In the genomic region with DNA sequence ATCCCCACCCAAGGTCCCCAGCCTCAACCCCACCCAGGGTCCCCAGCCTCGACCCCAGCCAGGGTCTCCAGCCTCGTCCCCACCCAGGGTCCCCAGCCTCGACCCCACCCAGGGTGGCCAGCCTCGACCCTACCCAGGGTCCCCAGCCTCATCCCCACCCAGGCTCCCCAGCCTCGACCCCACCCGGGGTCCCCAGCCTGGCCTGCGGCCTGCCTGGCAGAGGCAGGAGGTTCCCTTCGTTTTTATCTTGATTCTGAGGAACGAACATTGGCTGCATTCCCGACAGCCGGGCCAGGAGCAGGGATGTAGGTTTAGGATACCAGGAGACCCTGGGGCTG, we compare ENCODE assay signal across 21 cellular contexts.
"Had no signal": no experiment of that assay in that cellular context is flagged by ENCODE, and none has a peak within 500 bp of the region (broad histone marks: within the 10 kb centered on the region; RNA-seq: fewer than 3 reads in every experiment).

No MANE protein-coding gene starts in this region.

- DNase-seq: activated CD4-positive, alpha-beta T cell treated with anti-CD3 and anti-CD28 coated beads for 4 hours; activated CD4-positive, alpha-beta T cell treated with anti-CD3 and anti-CD28 coated beads, Interleukin-2, amount 50 U/mL, for 4 hours; activated effector memory CD4-positive, alpha-beta T cell treated with Interleukin-2 at 50 U/mL for 16 hours; activated naive CD8-positive, alpha-beta T cell treated with anti-CD3 and anti-CD28 coated beads, Interleukin-2, amount 50 U/mL, for 24 hours; amygdala; dermis blood vessel endothelial cell; effector CD4-positive, alpha-beta T cell; foreskin keratinocyte; left colon; lower lobe of right lung; mesenchymal stem cell; natural killer cell; stimulated activated naive CD4-positive, alpha-beta T cell; transverse colon had no signal

- H3K4me3 ChIP-seq: breast epithelium, esophagus muscularis mucosa, lower lobe of right lung, neural progenitor cell, transverse colon had no signal

- H3K4me1 ChIP-seq: foreskin keratinocyte had no signal

- H3K27ac ChIP-seq: breast epithelium, esophagus muscularis mucosa, foreskin keratinocyte, lower lobe of right lung, neural progenitor cell, transverse colon, VCaP had no signal

- H3K27me3 ChIP-seq: breast epithelium, neural progenitor cell, transverse colon had no signal

- H3K4me2 ChIP-seq: neural progenitor cell had no signal

- H3K9me3 ChIP-seq: breast epithelium, esophagus muscularis mucosa, lower lobe of right lung, transverse colon had no signal

- H2AFZ ChIP-seq: neural progenitor cell had no signal

- H3K9ac ChIP-seq: neural progenitor cell had no signal

- H3K36me3 ChIP-seq: breast epithelium, esophagus muscularis mucosa, lower lobe of right lung, neural progenitor cell, transverse colon had no signal

- ATAC-seq: activated naive CD8-positive, alpha-beta T cell treated with anti-CD3 and anti-CD28 coated beads, Interleukin-2, amount 50 U/mL, for 24 hours; foreskin keratinocyte; left colon; lower lobe of right lung; natural killer cell had no signal

- FAIRE-seq: colon, islet of Langerhans, TTC549 had no signal
